ENCODE assay signal across 8 cellular contexts in the genomic region with DNA sequence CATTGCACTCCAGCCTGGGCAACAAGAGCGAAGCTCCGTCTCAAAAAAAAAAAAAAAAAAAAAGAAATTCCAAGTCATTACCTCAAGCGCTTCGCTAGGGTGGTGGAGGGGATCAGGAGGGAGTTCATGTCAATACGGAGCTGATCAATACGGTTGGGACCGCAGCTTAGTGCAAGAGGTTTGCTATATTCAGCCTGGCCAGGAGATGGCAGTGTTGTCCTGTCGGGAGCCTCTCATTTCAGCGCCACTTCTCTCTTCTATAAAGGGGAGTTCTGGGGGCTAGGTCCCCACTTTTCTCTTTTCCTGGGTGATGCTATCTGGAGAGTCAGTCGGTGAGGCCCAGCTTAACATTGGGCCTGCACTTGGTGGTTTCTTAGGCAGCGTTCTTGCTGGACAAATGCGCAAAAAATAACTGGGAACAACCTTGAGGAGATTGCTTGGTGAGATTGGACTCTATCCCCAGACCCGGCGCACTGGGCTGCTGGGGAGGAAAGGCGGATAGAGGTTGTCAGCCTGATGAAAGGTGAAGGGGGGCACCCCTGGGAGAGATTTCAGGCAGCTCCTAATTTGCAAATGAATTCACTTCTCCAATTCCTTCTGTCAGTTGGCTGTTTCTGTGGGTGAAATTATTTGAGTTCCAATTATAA. TPM values are rescaled to one million over a fixed set of nuclear protein-coding genes. Genes with fewer than 3 reads are reported as not detected.
DNase-seq lines count a peak whose midpoint lies in the region; ATAC-seq, FAIRE-seq and TF ChIP-seq lines count a peak whose summit lies in the region.

No MANE protein-coding gene starts in this region.

- POLR2A ChIA-PET in Caco-2 (lab: Charles Lee) = no interaction called here
- POLR2A ChIA-PET in HEK293T (lab: Yijun Ruan, JAX) = interaction anchor here (1.4 kb wide), 1 partner anchor 129 kb away, joined by 5 read pairs; a partner anchor contains a TSS
- POLR2A ChIA-PET in activated CD8-positive, alpha-beta T cell treated with anti-CD3 and anti-CD28 coated beads for 36 hours (lab: Charles Lee) = interaction anchor here (0.6 kb wide), 2 partner anchors 9 to 37 kb away, joined by 3 read pairs; no protein-coding TSS in a partner anchor
- POLR2A ChIA-PET in H1 (lab: Charles Lee; ENCODE audit: partially characterized antibody) = interaction anchor here (1.0 kb wide), 1 partner anchor 19 kb away, joined by 3 read pairs; no protein-coding TSS in a partner anchor

- WGBS in H1 (ENCODE audit: extremely low coverage in 1 of 2, insufficient coverage in 1 of 2, insufficient read length in 1 of 2, insufficient replicate concordance in 2 of 2, low coverage in 1 of 2, low lambda C conversion rate in 2 of 2, missing lambda C conversion rate in 1 of 2), 2 experiments = 11% methylated on average over 14 of the region's 15 CpGs; no CpG with 5 or more reads in 1 of the 2 experiments

- no peak overlapping the region for H3K4ac ChIP-seq in H1 (replicated peaks; ENCODE audit: insufficient read length, low read depth, low read length)

- no peak for TF ChIP-seq EP300 in H1 (IDR thresholded peaks at IDR 0.05; ENCODE audit: borderline replicate concordance in 1 of 2, low read depth in 2 of 2, low read length in 2 of 2)

- no peak overlapping the region for H3K4me3 ChIP-seq in Caco-2 (ENCODE audit: low read depth, low read length)
- peak overlapping the region in 1 of 4 experiments; percentile 52; a peak in 2 of 8 replicates for H3K4me3 ChIP-seq in H1 (ENCODE audit: extremely low read depth in 1 of 4, insufficient read depth in 2 of 4, low read depth in 3 of 4, low read length in 4 of 4)

- no peak overlapping the region for H2BK12ac ChIP-seq in H1 (ENCODE audit: low read depth, low read length)

- no peak overlapping the region for H3K4me3 Mint-ChIP-seq in Caco-2 (ENCODE audit: unreplicated experiment)
- no peak overlapping the region for H3K4me3 Mint-ChIP-seq in activated CD8-positive, alpha-beta T cell treated with anti-CD3 and anti-CD28 coated beads for 36 hours

- no peaks in the 10 kb centered on the region for H3K79me1 ChIP-seq in H1 (ENCODE audit: low read depth, low read length)

- no peaks in the 10 kb centered on the region for H3K36me3 ChIP-seq in Caco-2 (ENCODE audit: control insufficient read depth, insufficient read depth, low read length)
- no peaks in the 10 kb centered on the region for H3K36me3 ChIP-seq in H1 (ENCODE audit: control insufficient read depth in 2 of 4, insufficient read depth in 4 of 4, low read length in 3 of 4)

- no peak overlapping the region; the same call in 1 of the 2 replicates for H3K18ac ChIP-seq in H1 (ENCODE audit: extremely low read depth, low read length)

- H3K36me3 Mint-ChIP-seq in Caco-2 (ENCODE audit: insufficient read depth, unreplicated experiment) = no peaks in the 10 kb centered on the region
- H3K36me3 Mint-ChIP-seq in activated CD8-positive, alpha-beta T cell treated with anti-CD3 and anti-CD28 coated beads for 36 hours (ENCODE audit: low read depth) = no peaks in the 10 kb centered on the region

- no peak overlapping the region for H3K9ac ChIP-seq in H1 (replicated peaks in 1 of 4; ENCODE audit: extremely low read depth in 1 of 4, low read depth in 3 of 4, low read length in 3 of 4)

- H3K23me2 ChIP-seq in H1 (ENCODE audit: low read depth, low read length) = no peaks in the 10 kb centered on the region

- DNase-seq in Caco-2 = peak; percentile 54 to 68
- DNase-seq in HEK293T (ENCODE audit: extremely low spot score) = peak; percentile 76
- DNase-seq in NCI-H69 (lab: John Stamatoyannopoulos, UW) = peak; percentile 63
- peak; percentile 77 for DNase-seq in activated CD8-positive, alpha-beta T cell treated with anti-CD3 and anti-CD28 coated beads for 36 hours
- DNase-seq in H1 (ENCODE audit: low read depth in 1 of 2, low spot score in 2 of 2) = peak in 1 of 2 experiments; percentile 92
- peak; percentile 33 for DNase-seq in midbrain (lab: John Stamatoyannopoulos, UW)
- peak; percentile 51 to 60 for DNase-seq in stimulated activated CD8-positive, alpha-beta memory T cell treated with anti-CD3 and anti-CD28 coated beads, Interleukin-7, amount 100 ng/mL, for 1 hour (ENCODE audit: low read depth in 2 of 2)
- DNase-seq in mesenteric fat pad (ENCODE audit: low spot score) = no peak

- H4K20me1 ChIP-seq in H1 (replicated peaks in 1 of 2; ENCODE audit: control insufficient read depth in 1 of 2, insufficient read depth in 2 of 2, low read length in 2 of 2) = no peaks in the 10 kb centered on the region

- H2BK120ac ChIP-seq in H1 (replicated peaks; ENCODE audit: low read depth, low read length) = no peak overlapping the region

- BruUV-seq in Caco-2 (replicated peaks; lab: Mats Ljungman, UMichigan) = no TSS peak

- H3K9me3 Mint-ChIP-seq in Caco-2 (ENCODE audit: unreplicated experiment) = no peaks in the 10 kb centered on the region
- no peaks in the 10 kb centered on the region for H3K9me3 Mint-ChIP-seq in activated CD8-positive, alpha-beta T cell treated with anti-CD3 and anti-CD28 coated beads for 36 hours

- ATAC-seq in activated CD8-positive, alpha-beta T cell treated with anti-CD3 and anti-CD28 coated beads for 36 hours = peak; percentile 83

- no peak overlapping the region for H4K8ac ChIP-seq in H1 (ENCODE audit: extremely low read depth, insufficient read depth, low read length)

- H3K56ac ChIP-seq in H1 (replicated peaks; ENCODE audit: insufficient read length, low read depth, low read length) = no peak overlapping the region

- no peak overlapping the region for H4K91ac ChIP-seq in H1 (replicated peaks; ENCODE audit: insufficient read length, low read length)

- H2AFZ ChIP-seq in H1 (ENCODE audit: low read length) = peak overlapping the region; percentile 75; the same call in 1 of the 2 replicates

- no peak for TF ChIP-seq POLR2A in H1 (IDR thresholded peaks at IDR 0.05; ENCODE audit: control extremely low read depth in 1 of 2, low read depth in 2 of 2, low read length in 2 of 2)

- peak; percentile 78 for FAIRE-seq in H1 (lab: Jason Lieb, UNC)

- intact Hi-C loops in Caco-2 (cut with micrococcal nuclease; ENCODE audit: unreplicated experiment) = loop anchor here (1.0 to 5.0 kb wide), 5 partner anchors 220 to 1315 kb away; a partner anchor contains a TSS
- intact Hi-C loops in activated CD8-positive, alpha-beta T cell treated with anti-CD3 and anti-CD28 coated beads for 36 hours (cut with micrococcal nuclease) = loop anchor here (1.0 kb wide), 1 partner anchor 167 kb away; no protein-coding TSS in a partner anchor

- no peak overlapping the region for H3K14ac ChIP-seq in H1 (ENCODE audit: insufficient read length)

- H3K4me2 ChIP-seq in H1 (ENCODE audit: insufficient read depth in 1 of 2, low read depth in 2 of 2, low read length in 2 of 2) = peak overlapping the region; percentile 43 to 70

- peak; percentile 93 to 95 for TF ChIP-seq RAD21 in H1 (IDR thresholded peaks at IDR 0.05 in 1 of 2, conservative IDR thresholded peaks at IDR 0.05 in 1 of 2; ENCODE audit: low read depth in 2 of 2, low read length in 2 of 2)

- no peak overlapping the region for H2AK5ac ChIP-seq in H1 (ENCODE audit: low read depth, low read length)

- H3K4me1 Mint-ChIP-seq in Caco-2 (ENCODE audit: low read depth, unreplicated experiment) = peaks cover 8% of the 10 kb centered on the region
- H3K4me1 Mint-ChIP-seq in activated CD8-positive, alpha-beta T cell treated with anti-CD3 and anti-CD28 coated beads for 36 hours (ENCODE audit: low read depth) = peaks cover 5% of the 10 kb centered on the region

- no peak overlapping the region for H3K27ac Mint-ChIP-seq in Caco-2 (ENCODE audit: unreplicated experiment)
- no peak overlapping the region for H3K27ac Mint-ChIP-seq in activated CD8-positive, alpha-beta T cell treated with anti-CD3 and anti-CD28 coated beads for 36 hours

- H3K4me1 ChIP-seq in Caco-2 (no peaks in the 10 kb centered on the region; the same call in 1 of the 2 replicates), H1 (replicated peaks in 1 of 4; ENCODE audit: control insufficient read depth in 3 of 4, insufficient read depth in 4 of 4, low read length in 3 of 4) (peaks cover 0 to 3% (median under 1%) of the 10 kb centered on the region in 4 experiments; a peak in 2 of 7 replicates)

- H4K5ac ChIP-seq in H1 (ENCODE audit: insufficient read length, low read depth, low read length) = no peak overlapping the region

- H3K79me2 ChIP-seq in H1 (ENCODE audit: control insufficient read depth in 1 of 2, insufficient read depth in 2 of 2, low read length in 2 of 2) = no peaks in the 10 kb centered on the region

- no peaks in the 10 kb centered on the region for H3K9me3 ChIP-seq in Caco-2
- H3K9me3 ChIP-seq in H1 (ENCODE audit: insufficient read depth in 2 of 2, low read depth in 1 of 2, low read length in 1 of 2) = no peaks in the 10 kb centered on the region

- H3K27me3 Mint-ChIP-seq in Caco-2 (ENCODE audit: insufficient read depth, unreplicated experiment) = peaks cover 6% of the 10 kb centered on the region
- peaks cover 25% of the 10 kb centered on the region for H3K27me3 Mint-ChIP-seq in activated CD8-positive, alpha-beta T cell treated with anti-CD3 and anti-CD28 coated beads for 36 hours

- H3K27me3 ChIP-seq in Caco-2 (replicated peaks; ENCODE audit: control insufficient read depth, insufficient read depth, low read length) = no peaks in the 10 kb centered on the region
- peaks cover 0 to 2% (median 0%) of the 10 kb centered on the region in 4 experiments; a peak in 3 of 7 replicates for H3K27me3 ChIP-seq in H1 (replicated peaks in 1 of 4; ENCODE audit: control insufficient read depth in 3 of 4, extremely low read depth in 1 of 4, insufficient read depth in 3 of 4, low read length in 3 of 4)

- H3K27ac ChIP-seq in H1 (ENCODE audit: low read depth, low read length) = no peak overlapping the region

- no peak overlapping the region for H3K23ac ChIP-seq in H1 (ENCODE audit: insufficient read length)

- TF ChIP-seq CTCF in Caco-2 (IDR thresholded peaks at IDR 0.05; ENCODE audit: insufficient read depth in 1 of 2, low read depth in 1 of 2, low read length in 1 of 2, severe bottlenecking in 1 of 2, unreplicated experiment in 1 of 2) (peak; percentile 90 to 93), H1 (IDR thresholded peaks at IDR 0.05; ENCODE audit: control extremely low read depth in 1 of 3, insufficient read depth in 1 of 3, low read depth in 1 of 3, low read length in 3 of 3) (peak; percentile 89 to 94 (median 93))
- TF ChIP-seq CTCF in activated CD8-positive, alpha-beta T cell treated with anti-CD3 and anti-CD28 coated beads for 36 hours (IDR thresholded peaks at IDR 0.05) = peak; percentile 89

- CTCF ChIA-PET in Caco-2 (lab: Charles Lee) = interaction anchor here (0.6 to 2.0 kb wide), 32 partner anchors 9 to 1694 kb away, joined by 3 to 49 read pairs (median 4); a partner anchor contains a TSS
- CTCF ChIA-PET in HEK293T (lab: Yijun Ruan, JAX) = interaction anchor here (0.6 to 3.1 kb wide), 20 partner anchors 9 to 523 kb away, joined by 3 to 42 read pairs (median 4); a partner anchor contains a TSS
- CTCF ChIA-PET in activated CD8-positive, alpha-beta T cell treated with anti-CD3 and anti-CD28 coated beads for 36 hours (lab: Charles Lee) = interaction anchor here (0.6 to 18.1 kb wide), 81 partner anchors 9 to 1033 kb away, joined by 3 to 408 read pairs (median 5); a partner anchor contains a TSS
- CTCF ChIA-PET in H1 (lab: Charles Lee; ENCODE audit: partially characterized antibody) = interaction anchor here (0.5 to 11.9 kb wide), 99 partner anchors 10 to 1692 kb away, joined by 3 to 260 read pairs (median 5); no protein-coding TSS in a partner anchor

- no peak overlapping the region for H2BK5ac ChIP-seq in H1 (ENCODE audit: low read depth, low read length)

- H2BK20ac ChIP-seq in H1 (ENCODE audit: low read length) = no peak overlapping the region

- no peak overlapping the region for H2BK15ac ChIP-seq in H1 (ENCODE audit: low read length)

RNA-seq across cellular contexts. Expression of a gene that starts 40.4 kb away (rescaled TPM):
- total RNA-seq in Caco-2 (2022) (18.9 and 24.9 TPM in 2 replicates), mesenteric fat pad (69.7 TPM)
- 10 to 100 TPM; 20.8 to 21.1 TPM for total RNA-seq in activated CD8-positive, alpha-beta T cell treated with anti-CD3 and anti-CD28 coated beads for 36 hours
- total RNA-seq in H1 (2021; fragmentation: NEBNext Ultra II Directional; extraction: Animal tissue kit (Norgen Biotek cat#: 25700)) = 11.7 and 14.1 TPM in 2 replicates
- 8.0 and 11.0 TPM in 2 replicates for polyA plus RNA-seq in H1 (2011; rRNA removed)
- 9.5 TPM for polyA plus RNA-seq in H1 (2011; cell fraction: cytosol; rRNA removed)
- polyA plus RNA-seq in H1 (2011; cell fraction: nucleus; rRNA removed) = 6.6 TPM
- 6.9 to 7.8 TPM (median 7.5 TPM) in 4 replicates for polyA plus RNA-seq in H1 (2012, experiment 1 of 2)
- 3.7 TPM for polyA plus RNA-seq in H1 (2012, experiment 2 of 2)
- 8.0 TPM for polyA plus RNA-seq in H1 (2013, experiment 1 of 2)
- polyA plus RNA-seq in H1 (2013, experiment 2 of 2) = 9.4 TPM
- 18.7 and 28.4 TPM in 2 replicates for polyA minus RNA-seq in H1 (2011; rRNA and poly(A)+ RNA removed)
- 5.4 TPM for polyA minus RNA-seq in H1 (2011; cell fraction: cytosol; rRNA and poly(A)+ RNA removed)
- polyA minus RNA-seq in H1 (2011; cell fraction: nucleus; rRNA and poly(A)+ RNA removed) = 11.1 TPM
